15 cellular contexts compared by ENCODE assay signal in genomic region chr10:101311440-101312067, GRCh38. TPM values are rescaled to one million over a fixed set of nuclear protein-coding genes. Genes with fewer than 3 reads are reported as not detected.
DNase-seq lines count a peak whose midpoint lies in the region; ATAC-seq, FAIRE-seq and TF ChIP-seq lines count a peak whose summit lies in the region.
"Had no signal": no experiment of that assay in that cellular context is flagged by ENCODE, and none has a peak within 500 bp of the region (broad histone marks: within the 10 kb centered on the region; RNA-seq: fewer than 3 reads in every experiment).

No MANE protein-coding gene starts in this region.

- peak overlapping the region; percentile 58 for H3K4me2 ChIP-seq in parathyroid adenoma (ENCODE audit: low read length)
- H3K4me2 ChIP-seq: BLaER1 treated with 17β-estradiol and CSF1 and Interleukin-3, amounts not matched to agents 10 nM and 100 nM had no signal

- H3K27ac ChIP-seq in WERI-Rb-1 (peak overlapping the region; percentile 26; the same call in 1 of the 2 replicates), right atrium auricular region (peak overlapping the region in 1 of 2 donors; percentile 32), parathyroid adenoma (no peak overlapping the region)
- H3K27ac ChIP-seq: BLaER1 treated with 17β-estradiol and CSF1 and Interleukin-3, amounts not matched to agents 10 nM and 100 nM; skin epidermis had no signal

- no peaks in the 10 kb centered on the region for H3K9me3 ChIP-seq in ES-I3 (ENCODE audit: control insufficient read depth, insufficient read depth, low read length)
- H3K9me3 ChIP-seq in WERI-Rb-1 (ENCODE audit: severe bottlenecking) = no peaks in the 10 kb centered on the region
- no peaks in the 10 kb centered on the region for H3K9me3 ChIP-seq in right atrium auricular region
- H3K9me3 ChIP-seq in parathyroid adenoma (ENCODE audit: control insufficient read depth, low read length) = no peaks in the 10 kb centered on the region
- H3K9me3 ChIP-seq: BLaER1 treated with 17β-estradiol and CSF1 and Interleukin-3, amounts not matched to agents 10 nM and 100 nM had no signal

- no peaks in the 10 kb centered on the region for H3K79me2 ChIP-seq in parathyroid adenoma

- no peaks in the 10 kb centered on the region for H3K4me1 ChIP-seq in ES-I3 (ENCODE audit: insufficient read depth, low read length)
- peaks cover 0 to 16% of the 10 kb centered on the region in 2 donors for H3K4me1 ChIP-seq in right atrium auricular region
- H3K4me1 ChIP-seq in parathyroid adenoma = no peaks in the 10 kb centered on the region
- H3K4me1 ChIP-seq: BLaER1 treated with 17β-estradiol and CSF1 and Interleukin-3, amounts not matched to agents 10 nM and 100 nM had no signal

- DNase-seq in WERI-Rb-1 (no peak), right atrium auricular region (ENCODE audit: low spot score) (no peak), GM19239 (ENCODE audit: insufficient read length, low spot score) (no peak), EL (no peak), DMS 273 (lab: John Stamatoyannopoulos, UW; ENCODE audit: unreplicated experiment) (no peak)
- DNase-seq: activated CD4-positive, alpha-beta T cell treated with anti-CD3 and anti-CD28 coated beads, Interleukin-2, amount 10 ng/mL, durations not matched to agents 24 days and 14 days; activated naive CD4-positive, alpha-beta T cell; midbrain; NCI-H1092; SW 1271 had no signal

- H2AFZ ChIP-seq in parathyroid adenoma = peak overlapping the region; percentile 91

- H3K9ac ChIP-seq in ES-I3 (ENCODE audit: low read depth, low read length) = peak overlapping the region; percentile 54
- H3K9ac ChIP-seq in parathyroid adenoma = no peak overlapping the region
- H3K9ac ChIP-seq: BLaER1 treated with 17β-estradiol and CSF1 and Interleukin-3, amounts not matched to agents 10 nM and 100 nM had no signal

- H3K4me3 ChIP-seq in WERI-Rb-1 (ENCODE audit: low read depth, low read length) (no peak overlapping the region), right atrium auricular region (peak overlapping the region; percentile 43 to 47), parathyroid adenoma (ENCODE audit: low read depth, low read length) (peak overlapping the region; percentile 40)
- H3K4me3 ChIP-seq: BLaER1 treated with 17β-estradiol and CSF1 and Interleukin-3, amounts not matched to agents 10 nM and 100 nM had no signal

- no peak for ATAC-seq in GM21723 (IDR thresholded peaks at IDR 0.05; ENCODE audit: unreplicated experiment)

- FAIRE-seq in GM19239 (lab: Jason Lieb, UNC) = no peak

- H3K36me3 ChIP-seq in ES-I3 (ENCODE audit: insufficient read depth, low read length) (no peaks in the 10 kb centered on the region), WERI-Rb-1 (no peaks in the 10 kb centered on the region), right atrium auricular region (no peaks in the 10 kb centered on the region), parathyroid adenoma (ENCODE audit: control insufficient read depth, insufficient read depth, low read length) (no peaks in the 10 kb centered on the region)
- H3K36me3 ChIP-seq: BLaER1 treated with 17β-estradiol and CSF1 and Interleukin-3, amounts not matched to agents 10 nM and 100 nM had no signal

- no peaks in the 10 kb centered on the region for H3K27me3 ChIP-seq in WERI-Rb-1 (ENCODE audit: insufficient read depth, low read depth, severe bottlenecking)
- no peaks in the 10 kb centered on the region for H3K27me3 ChIP-seq in right atrium auricular region
- no peaks in the 10 kb centered on the region for H3K27me3 ChIP-seq in parathyroid adenoma (ENCODE audit: control insufficient read depth, insufficient read depth, low read length)

- no peak for TF ChIP-seq CTCF in WERI-Rb-1 (IDR thresholded peaks at IDR 0.05; ENCODE audit: low read depth, low read length)
- no peak for TF ChIP-seq CTCF in right atrium auricular region (IDR thresholded peaks at IDR 0.05)
- TF ChIP-seq CTCF in parathyroid adenoma (IDR thresholded peaks at IDR 0.05) = no peak

RNA-seq across cellular contexts. Expression of gene BTRC, which starts 42.4 kb away (rescaled TPM):
- 10 to 100 TPM; 19.8 to 22.4 TPM for total RNA-seq in right atrium auricular region
